23 cellular contexts compared by ENCODE assay signal in the genomic region with DNA sequence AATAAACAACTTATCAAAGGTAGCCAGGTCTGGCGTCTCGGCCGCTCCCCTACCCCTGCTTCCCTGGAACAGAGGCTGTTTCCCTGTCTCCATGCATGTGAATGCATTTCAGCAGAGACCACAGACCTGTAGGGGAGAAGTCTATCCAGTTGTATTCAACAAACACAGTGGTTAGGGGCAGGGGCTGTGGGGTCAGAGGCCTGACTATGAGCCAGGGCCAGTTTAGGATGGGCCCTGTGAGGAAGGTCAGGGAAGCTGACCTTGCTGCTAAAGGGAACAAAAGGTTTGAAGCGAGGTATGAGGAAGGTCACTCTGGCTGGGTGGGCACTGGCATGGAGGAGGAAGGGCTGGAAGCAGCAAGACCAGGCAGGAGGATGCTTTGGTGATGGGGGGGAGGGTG.
DNase-seq lines count a peak whose midpoint lies in the region; ATAC-seq and TF ChIP-seq lines count a peak whose summit lies in the region.
"Had no signal": no experiment of that assay in that cellular context is flagged by ENCODE, and none has a peak within 500 bp of the region (broad histone marks: within the 10 kb centered on the region; RNA-seq: fewer than 3 reads in every experiment).

No MANE protein-coding gene starts in this region.

- peaks cover 0 to 3% (median 0%) of the 10 kb centered on the region in 11 experiments; a peak in 1 of 22 replicates for H4K20me1 ChIP-seq in BLaER1 treated with 17β-estradiol and CSF1 and Interleukin-3, amounts not matched to agents 10 nM and 100 nM

- no peaks in the 10 kb centered on the region for H3K27me3 ChIP-seq in BE2C
- H3K27me3 ChIP-seq in BLaER1 treated with 17β-estradiol and CSF1 and Interleukin-3, amounts not matched to agents 10 nM and 100 nM = peaks cover 0 to 3% (median 0%) of the 10 kb centered on the region in 11 experiments; a peak in 1 of 22 replicates
- H3K27me3 ChIP-seq: heart left ventricle, MG63 had no signal

- peak; percentile 1 for DNase-seq in BE2C
- no peak for DNase-seq in glutamatergic neuron
- DNase-seq in nephron progenitor cell = no peak
- no peak for DNase-seq in activated gamma-delta T cell treated with Interleukin-2 at 50 U/mL for 16 hours
- no peak for DNase-seq in AML-193 (lab: John Stamatoyannopoulos, UW)
- DNase-seq in A172 (ENCODE audit: low spot score) = no peak
- DNase-seq: activated CD4-positive, alpha-beta T cell treated with anti-CD3 and anti-CD28 coated beads for 1 hour; cerebellar nuclear complex; COR-L47; MG63; NCI-H1417; NCI-H2081; NCI-H446; OCI-M1; SHP77; stimulated activated CD8-positive, alpha-beta memory T cell treated with anti-CD3 and anti-CD28 coated beads, Interleukin-4, amount 100 ng/mL, for 48 hours; trophoblast cell had no signal

- H3K27ac Mint-ChIP-seq in glutamatergic neuron (ENCODE audit: unreplicated experiment) = peak overlapping the region; percentile 66
- H3K27ac Mint-ChIP-seq in nephron progenitor cell = peak overlapping the region; percentile 44
- H3K27ac Mint-ChIP-seq: GM23338 had no signal

- H3K4me1 ChIP-seq in BE2C = peaks cover 6% of the 10 kb centered on the region; the same call in 1 of the 2 replicates
- peaks cover 26 to 68% (median 62%) of the 10 kb centered on the region in 10 experiments for H3K4me1 ChIP-seq in BLaER1 treated with 17β-estradiol and CSF1 and Interleukin-3, amounts not matched to agents 10 nM and 100 nM

- H3K27me3 Mint-ChIP-seq in glutamatergic neuron (ENCODE audit: unreplicated experiment) (peaks cover 16% of the 10 kb centered on the region), nephron progenitor cell (ENCODE audit: low read depth, poor library complexity) (peaks cover 3% of the 10 kb centered on the region)

- H3K4me1 Mint-ChIP-seq in glutamatergic neuron (ENCODE audit: low read depth, unreplicated experiment) = peaks cover 14% of the 10 kb centered on the region
- peaks cover 60% of the 10 kb centered on the region for H3K4me1 Mint-ChIP-seq in nephron progenitor cell

- no peaks in the 10 kb centered on the region for H3K9me3 ChIP-seq in BE2C
- peaks cover 0 to 10% (median 0%) of the 10 kb centered on the region in 11 experiments; a peak in 1 of 22 replicates for H3K9me3 ChIP-seq in BLaER1 treated with 17β-estradiol and CSF1 and Interleukin-3, amounts not matched to agents 10 nM and 100 nM (replicated peaks in 1 of 11)
- H3K9me3 ChIP-seq: heart left ventricle, MG63 had no signal

- no peak overlapping the region for H3K4me3 ChIP-seq in BE2C (ENCODE audit: low read depth, low read length)
- H3K4me3 ChIP-seq in BLaER1 treated with 17β-estradiol and CSF1 and Interleukin-3, amounts not matched to agents 10 nM and 100 nM = no peak overlapping the region
- H3K4me3 ChIP-seq: GM23338, heart left ventricle, K562, MG63 had no signal

- ATAC-seq in GM18873 (IDR thresholded peaks at IDR 0.05; ENCODE audit: low FRiP score, unreplicated experiment) = no peak

- H3K4me2 ChIP-seq in BLaER1 treated with 17β-estradiol and CSF1 and Interleukin-3, amounts not matched to agents 10 nM and 100 nM = peak overlapping the region in 8 of 11 experiments; percentile 51 to 92 (median 75); a peak in 9 of 22 replicates

- H3K27ac ChIP-seq in BLaER1 treated with 17β-estradiol and CSF1 and Interleukin-3, amounts not matched to agents 10 nM and 100 nM = peak overlapping the region in 4 of 11 experiments; percentile 5 to 60 (median 22); a peak in 5 of 22 replicates
- H3K27ac ChIP-seq: epithelial cell of prostate had no signal

- H3K9me3 Mint-ChIP-seq in glutamatergic neuron (ENCODE audit: unreplicated experiment) (peaks cover 1% of the 10 kb centered on the region), nephron progenitor cell (peaks cover 12% of the 10 kb centered on the region)

- H3K4me3 Mint-ChIP-seq in glutamatergic neuron (ENCODE audit: unreplicated experiment) (peak overlapping the region; percentile 35), nephron progenitor cell (peak overlapping the region; percentile 71)

- no peaks in the 10 kb centered on the region for H3K36me3 Mint-ChIP-seq in glutamatergic neuron (ENCODE audit: unreplicated experiment)
- peaks cover 10% of the 10 kb centered on the region for H3K36me3 Mint-ChIP-seq in nephron progenitor cell (ENCODE audit: low read depth)

- H3K36me3 ChIP-seq in BE2C = no peaks in the 10 kb centered on the region
- peaks cover 0 to 5% (median 0%) of the 10 kb centered on the region in 11 experiments; a peak in 1 of 22 replicates for H3K36me3 ChIP-seq in BLaER1 treated with 17β-estradiol and CSF1 and Interleukin-3, amounts not matched to agents 10 nM and 100 nM
- H3K36me3 ChIP-seq: heart left ventricle, MG63 had no signal

- no peak for TF ChIP-seq CTCF in BE2C (IDR thresholded peaks at IDR 0.05; ENCODE audit: low read depth, low read length)
- no peak for TF ChIP-seq CTCF in glutamatergic neuron (IDR thresholded peaks at IDR 0.05; ENCODE audit: partially characterized antibody, unreplicated experiment)
- no peak for TF ChIP-seq CTCF in nephron progenitor cell (IDR thresholded peaks at IDR 0.05)

- H3K9ac ChIP-seq in BLaER1 treated with 17β-estradiol and CSF1 and Interleukin-3, amounts not matched to agents 10 nM and 100 nM = no peak overlapping the region
